Comparison of ENCODE assay signal across 14 cellular contexts in the genomic region with DNA sequence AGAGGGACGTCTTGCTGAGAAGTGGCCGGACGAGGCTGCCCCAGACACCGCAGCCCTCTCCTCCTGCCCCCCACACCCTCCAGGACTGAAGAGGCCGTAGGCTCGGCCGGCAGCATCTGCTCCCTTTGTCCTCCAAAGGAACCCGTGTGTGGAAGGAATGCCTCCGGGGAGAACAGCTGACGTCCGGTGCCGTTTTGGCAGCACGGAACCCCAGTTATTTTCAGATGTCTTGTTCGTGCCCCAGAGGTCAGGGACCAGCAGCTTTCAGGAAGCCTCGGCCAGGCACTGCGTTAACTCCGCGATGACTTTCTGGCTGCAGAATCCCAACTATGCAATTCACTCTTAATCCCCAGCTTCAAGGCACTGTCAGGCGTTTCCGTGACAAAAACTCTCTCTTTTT. TPM values are rescaled to one million over a fixed set of nuclear protein-coding genes. Genes with fewer than 3 reads are reported as not detected.
DNase-seq lines count a peak whose midpoint lies in the region; ATAC-seq and TF ChIP-seq lines count a peak whose summit lies in the region.
"Had no signal": no experiment of that assay in that cellular context is flagged by ENCODE, and none has a peak within 500 bp of the region (broad histone marks: within the 10 kb centered on the region; RNA-seq: fewer than 3 reads in every experiment).

No MANE protein-coding gene starts in this region.

- H3K27me3 ChIP-seq in endodermal cell (ENCODE audit: control insufficient read depth, insufficient read depth, low read length, poor library complexity, severe bottlenecking): no peaks in the 10 kb centered on the region
- H3K27me3 ChIP-seq: thyroid gland had no signal

- TF ChIP-seq CTCF in endodermal cell (conservative IDR thresholded peaks at IDR 0.05): no peak
- TF ChIP-seq CTCF in type B pancreatic cell (conservative IDR thresholded peaks at IDR 0.05): no peak

- no peaks in the 10 kb centered on the region for H3K4me1 ChIP-seq in endodermal cell (ENCODE audit: control insufficient read depth, insufficient read depth, low read length)
- H3K4me1 ChIP-seq: thyroid gland had no signal

- peak; percentile 71 for ATAC-seq in Right ventricle myocardium inferior
- ATAC-seq in left lobe of liver: peak; percentile 54
- ATAC-seq in HG03378 (IDR thresholded peaks at IDR 0.05; ENCODE audit: unreplicated experiment): no peak
- ATAC-seq in HG02840 (IDR thresholded peaks at IDR 0.05; ENCODE audit: low FRiP score, unreplicated experiment): no peak
- ATAC-seq: activated CD4-positive, alpha-beta T cell treated with anti-CD3 and anti-CD28 coated beads for 36 hours had no signal

- 54 to 65% methylated on average over 14 to 20 of the region's 20 CpGs for WGBS in endodermal cell (ENCODE audit: insufficient coverage in 1 of 2, insufficient read length in 1 of 2), 2 experiments

- no peak overlapping the region for H3K9ac ChIP-seq in endodermal cell (ENCODE audit: extremely low read depth, low read length, poor library complexity, severe bottlenecking)
- H3K9ac ChIP-seq: SK-N-SH had no signal

- H3K27me3 Mint-ChIP-seq in endodermal cell (ENCODE audit: insufficient read depth): no peaks in the 10 kb centered on the region
- no peaks in the 10 kb centered on the region for H3K27me3 Mint-ChIP-seq in type B pancreatic cell
- H3K27me3 Mint-ChIP-seq: activated CD4-positive, alpha-beta T cell treated with anti-CD3 and anti-CD28 coated beads for 36 hours had no signal

- H3K27ac Mint-ChIP-seq in endodermal cell: peak overlapping the region; percentile 72
- H3K27ac Mint-ChIP-seq in type B pancreatic cell: no peak overlapping the region
- H3K27ac Mint-ChIP-seq: activated CD4-positive, alpha-beta T cell treated with anti-CD3 and anti-CD28 coated beads for 36 hours had no signal

- no peaks in the 10 kb centered on the region for H3K36me3 Mint-ChIP-seq in endodermal cell (ENCODE audit: low read depth)
- no peaks in the 10 kb centered on the region for H3K36me3 Mint-ChIP-seq in type B pancreatic cell

- H3K9me3 Mint-ChIP-seq in endodermal cell: peaks cover 4% of the 10 kb centered on the region
- H3K9me3 Mint-ChIP-seq in type B pancreatic cell: no peaks in the 10 kb centered on the region

- intact Hi-C loops in Right ventricle myocardium inferior (cut with DNase I): no loop called here
- intact Hi-C loops in cardiac septum (cut with DNase I): no loop called here

- H3K4me1 Mint-ChIP-seq in endodermal cell: no peaks in the 10 kb centered on the region
- H3K4me1 Mint-ChIP-seq in type B pancreatic cell (ENCODE audit: unreplicated experiment): no peaks in the 10 kb centered on the region
- H3K4me1 Mint-ChIP-seq: activated CD4-positive, alpha-beta T cell treated with anti-CD3 and anti-CD28 coated beads for 36 hours had no signal

- no peaks in the 10 kb centered on the region for H3K36me3 ChIP-seq in endodermal cell (ENCODE audit: control insufficient read depth, insufficient read depth, low read length)
- H3K36me3 ChIP-seq: thyroid gland had no signal

- H3K9me3 ChIP-seq in endodermal cell (ENCODE audit: control insufficient read depth, low read length): no peaks in the 10 kb centered on the region
- H3K9me3 ChIP-seq: SK-N-SH, thyroid gland had no signal

- no peak overlapping the region for H3K4me3 ChIP-seq in endodermal cell (ENCODE audit: low read length)
- H3K4me3 ChIP-seq: thyroid gland had no signal

- no peak for DNase-seq in Right ventricle myocardium inferior (ENCODE audit: missing footprints)
- DNase-seq in cardiac septum (ENCODE audit: low spot score): no peak
- DNase-seq in endodermal cell: peak; percentile 76
- no peak for DNase-seq in left lobe of liver (ENCODE audit: low spot score)
- DNase-seq in type B pancreatic cell (ENCODE audit: extremely low spot score, unreplicated experiment): no peak
- no peak for DNase-seq in activated gamma-delta T cell treated with Interleukin-2 at 50 U/mL for 16 hours
- DNase-seq: activated CD4-positive, alpha-beta T cell treated with anti-CD3 and anti-CD28 coated beads for 36 hours; activated gamma-delta T cell; nucleus accumbens; SK-N-SH; thyroid gland had no signal

- H3K4me3 Mint-ChIP-seq in endodermal cell (no peak overlapping the region), type B pancreatic cell (peak overlapping the region; percentile 39)
- H3K4me3 Mint-ChIP-seq: activated CD4-positive, alpha-beta T cell treated with anti-CD3 and anti-CD28 coated beads for 36 hours had no signal

- peak overlapping the region; percentile 68 for H3K27ac ChIP-seq in endodermal cell (ENCODE audit: low read depth, low read length)
- H3K27ac ChIP-seq: 22Rv1, thyroid gland had no signal

RNA-seq across cellular contexts. Expression of a gene that starts 10.9 kb away (rescaled TPM):
- total RNA-seq in Right ventricle myocardium inferior (164 TPM), cardiac septum (128 TPM), endodermal cell (10 to 100 TPM; 72.5 to 98.7 TPM), left lobe of liver (9.3 TPM), type B pancreatic cell (ENCODE audit: low replicate concordance) (33.2 and 53.4 TPM in 2 replicates)
- 66.6 TPM for polyA plus RNA-seq in endodermal cell (2013, experiment 1 of 2)
- polyA plus RNA-seq in endodermal cell (2013, experiment 2 of 2): 66.5 TPM

Comparison
In these comparisons a context has a peak if more than half of its experiments do, and no peak if none do; other contexts are left out.
1. ATAC-seq: peak in Right ventricle myocardium inferior (single experiment) and left lobe of liver (single experiment); none in HG03378 (single experiment) and HG02840 (single experiment).